In the genomic region with DNA sequence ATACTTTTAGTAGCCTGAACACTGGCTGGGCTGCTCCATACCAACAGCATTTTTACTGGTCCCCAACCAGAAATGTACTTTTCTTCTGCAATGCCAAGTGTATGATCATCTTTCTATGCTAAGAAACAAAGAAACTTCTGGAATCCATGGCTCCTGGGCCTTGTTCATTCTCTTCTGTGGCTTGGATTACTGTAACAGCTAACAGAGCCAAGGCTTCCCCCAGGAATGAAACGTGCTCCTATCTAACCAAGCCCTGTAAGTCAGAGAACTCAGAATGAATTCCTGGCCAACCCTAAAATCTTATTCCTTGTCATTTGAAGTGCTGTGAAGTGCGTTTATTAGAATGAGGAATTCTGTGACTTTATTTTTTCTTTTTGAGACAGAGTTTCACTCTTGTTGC, we compare ENCODE assay signal across 19 cellular contexts.
"Had no signal": no experiment of that assay in that cellular context is flagged by ENCODE, and none has a peak within 500 bp of the region (broad histone marks: within the 10 kb centered on the region; RNA-seq: fewer than 3 reads in every experiment).

No MANE protein-coding gene starts in this region.

- ATAC-seq: effector memory CD8-positive, alpha-beta T cell; gastrocnemius medialis; left ventricle myocardium superior; lower lobe of right lung; natural killer cell treated with Interleukin-12 subunit alpha and Interleukin-12 subunit beta and Interleukin-15 and Interleukin-18, amount 100 ng/mL, for 72 hours; right lobe of liver; stimulated activated memory B cell treated with anti-CD40 and anti-IgM and Interleukin-4, amounts not matched to agents 10 μg/mL and 1 μg/mL and 100 μg/mL, for 72 hours; stimulated activated naive CD8-positive, alpha-beta T cell treated with anti-CD3 and anti-CD28 coated beads, Interleukin-15, Interleukin-2, amounts not matched to agents 100 U/mL and 50 U/mL, for 24 hours had no signal

- DNase-seq: cortex of kidney; effector memory CD8-positive, alpha-beta T cell; erythroblast; esophagus squamous epithelium; foreskin fibroblast; gastrocnemius medialis; head of caudate nucleus; left ventricle myocardium superior; lower lobe of right lung; naive B cell; right lobe of liver; stimulated activated CD4-positive, alpha-beta T cell treated with anti-CD3 and anti-CD28 coated beads, Interleukin-12 subunit alpha, Interleukin-12 subunit beta, amount 100 ng/mL, for 4 hours; stimulated activated CD4-positive, alpha-beta T cell treated with anti-CD3 and anti-CD28 coated beads, Interleukin-4, amount 100 ng/mL, for 4 hours; stimulated activated naive CD8-positive, alpha-beta T cell treated with anti-CD3 and anti-CD28 coated beads, Interleukin-15, Interleukin-2, amounts not matched to agents 100 U/mL and 50 U/mL, for 24 hours; substantia nigra; testis; tibial artery had no signal
